In the genomic region with DNA sequence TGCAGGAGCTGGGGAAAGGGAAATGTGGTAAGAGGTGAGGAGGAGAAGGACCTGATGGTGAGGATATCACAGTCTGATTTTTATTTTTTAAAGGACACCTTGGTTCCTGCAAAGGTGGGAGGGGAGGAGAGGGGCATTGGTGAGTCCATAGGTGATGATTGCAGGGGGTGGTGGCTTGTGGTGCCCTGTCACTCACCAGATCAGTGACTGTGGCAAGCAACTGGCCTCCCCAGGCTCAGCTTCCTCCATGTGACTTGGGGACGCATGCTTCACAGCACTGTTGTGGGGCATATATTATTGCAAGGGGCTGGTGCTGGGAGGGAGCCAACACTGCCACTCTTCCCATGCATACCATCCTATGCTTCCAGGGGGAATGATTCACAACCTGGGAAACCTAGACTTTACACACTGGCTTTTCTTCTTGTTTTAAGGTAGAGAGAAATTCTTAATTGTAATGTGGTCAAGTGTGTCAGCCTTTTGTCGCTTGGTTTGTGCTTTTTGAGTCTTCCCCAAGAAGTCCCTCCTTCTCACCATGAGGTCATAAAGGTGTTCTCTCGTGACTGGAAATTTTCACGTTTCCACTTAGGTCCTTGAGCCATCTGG, we compare ENCODE assay signal across 8 cellular contexts.
DNase-seq lines count a peak whose midpoint lies in the region; ATAC-seq, FAIRE-seq and TF ChIP-seq lines count a peak whose summit lies in the region.
"Not testable (repeated sequence)": the region's sequence is repeated elsewhere in the genome, so short reads cannot be mapped to it uniquely, and the experiment has no call there.

No MANE protein-coding gene starts in this region.

- BruUV-seq in GM12878 (replicated peaks; lab: Mats Ljungman, UMichigan), result not testable (repeated sequence)

- not testable (repeated sequence) for TF ChIP-seq EP300 in A549 (IDR thresholded peaks at IDR 0.05); GM12878 (IDR thresholded peaks at IDR 0.05; ENCODE audit: borderline replicate concordance in 1 of 2, control insufficient read depth in 1 of 2, low read depth in 2 of 2, low read length in 2 of 2)

- not testable (repeated sequence) for H3K4me2 ChIP-seq in A549; GM12878 (ENCODE audit: control insufficient read depth, insufficient read depth)

- H2AFZ ChIP-seq in GM12878 (ENCODE audit: control insufficient read depth, low read depth, low read length), result not testable (repeated sequence)

- ATAC-seq in A549, result peak; percentile 35 to 39; a peak in 4 of 6 replicates
- peak; percentile 26; the same call in 1 of the 3 replicates for ATAC-seq in GM12878

- not testable (repeated sequence) for H3K27ac Mint-ChIP-seq in activated CD4-positive, alpha-beta T cell treated with anti-CD3 and anti-CD28 coated beads, Interleukin-2, amount 10 ng/mL, durations not matched to agents 24 days and 14 days

- not testable (repeated sequence) for H3K79me2 ChIP-seq in GM12878 (ENCODE audit: control insufficient read depth, insufficient read depth, low read length)

- intact Hi-C loops in activated CD4-positive, alpha-beta T cell treated with anti-CD3 and anti-CD28 coated beads, Interleukin-2, amount 10 ng/mL, durations not matched to agents 24 days and 14 days (cut with micrococcal nuclease); GM12878 (cut with micrococcal nuclease; ENCODE audit: unreplicated experiment): not testable (repeated sequence)

- not testable (repeated sequence) for H3K4me3 ChIP-seq in A549, GM12878

- POLR2A ChIA-PET in A549 (lab: Yijun Ruan, JAX); GM12878 (lab: Charles Lee): not testable (repeated sequence)

- H3K9me3 Mint-ChIP-seq in activated CD4-positive, alpha-beta T cell treated with anti-CD3 and anti-CD28 coated beads, Interleukin-2, amount 10 ng/mL, durations not matched to agents 24 days and 14 days, result not testable (repeated sequence)

- DNase-seq in A549 (ENCODE audit: low read depth in 1 of 2, low spot score in 1 of 2); GM12878 (ENCODE audit: low read depth, low spot score); urothelium cell line (ENCODE audit: low spot score): not testable (repeated sequence)
- peak; percentile 36 for DNase-seq in EH (ENCODE audit: low read depth)
- DNase-seq in NCI-H226, result peak; percentile 9
- peak; percentile 41 for DNase-seq in activated CD4-positive, alpha-beta T cell treated with anti-CD3 and anti-CD28 coated beads, Interleukin-2, amount 10 ng/mL, durations not matched to agents 24 days and 14 days
- DNase-seq in glomerular visceral epithelial cell (ENCODE audit: extremely low spot score), result peak; percentile 81
- peak; percentile 74 for DNase-seq in renal cortical epithelial cell (ENCODE audit: low read depth)

- H3K27me3 ChIP-seq in GM12878 (replicated peaks in 1 of 2; ENCODE audit: control insufficient read depth in 2 of 2, insufficient read depth in 2 of 2, low read length in 1 of 2), result not testable (repeated sequence)

- CTCF ChIA-PET in A549 (lab: Yijun Ruan, JAX); GM12878 (lab: Yijun Ruan, JAX): not testable (repeated sequence)

- not testable (repeated sequence) for H3K4me3 Mint-ChIP-seq in activated CD4-positive, alpha-beta T cell treated with anti-CD3 and anti-CD28 coated beads, Interleukin-2, amount 10 ng/mL, durations not matched to agents 24 days and 14 days

- H3K27ac ChIP-seq in A549; GM12878 (ENCODE audit: control insufficient read depth, insufficient read depth): not testable (repeated sequence)

- not testable (repeated sequence) for TF ChIP-seq RAD21 in A549 (conservative IDR thresholded peaks at IDR 0.05 in 1 of 2, IDR thresholded peaks at IDR 0.05 in 1 of 2); GM12878 (IDR thresholded peaks at IDR 0.05; ENCODE audit: insufficient read depth, low read depth, low read length)

- H3K9ac ChIP-seq in GM12878 (ENCODE audit: control insufficient read depth, insufficient read depth, low read length), result not testable (repeated sequence)

- 91% methylated on average over 4 of the region's 4 CpGs for WGBS in A549 (ENCODE audit: missing lambda C conversion rate)
- WGBS in GM12878 (ENCODE audit: insufficient coverage, insufficient replicate concordance, low lambda C conversion rate, missing lambda C conversion rate), result 33% methylated on average over 4 of the region's 4 CpGs

- not testable (repeated sequence) for H3K36me3 Mint-ChIP-seq in activated CD4-positive, alpha-beta T cell treated with anti-CD3 and anti-CD28 coated beads, Interleukin-2, amount 10 ng/mL, durations not matched to agents 24 days and 14 days (ENCODE audit: low read depth)

- in situ Hi-C loops in GM12878 (cut with MboI), result not testable (repeated sequence)

- TF ChIP-seq POLR2A in A549 (IDR thresholded peaks at IDR 0.05; ENCODE audit: low read length); GM12878 (IDR thresholded peaks at IDR 0.05; ENCODE audit: low read depth, low read length): not testable (repeated sequence)

- not testable (repeated sequence) for H3K27me3 Mint-ChIP-seq in activated CD4-positive, alpha-beta T cell treated with anti-CD3 and anti-CD28 coated beads, Interleukin-2, amount 10 ng/mL, durations not matched to agents 24 days and 14 days

- SMC1A ChIA-PET in GM12878 (lab: Charles Lee; ENCODE audit: uncharacterized antibody, unreplicated experiment), result not testable (repeated sequence)

- not testable (repeated sequence) for TF ChIP-seq CTCF in A549 (IDR thresholded peaks at IDR 0.05); GM12878 (IDR thresholded peaks at IDR 0.05 in 2 of 3, conservative IDR thresholded peaks at IDR 0.05 in 1 of 3; ENCODE audit: control insufficient read depth in 2 of 3, extremely low read depth in 1 of 3, insufficient read depth in 1 of 3, low read depth in 3 of 3, low read length in 3 of 3)

- not testable (repeated sequence) for H3K4me1 Mint-ChIP-seq in activated CD4-positive, alpha-beta T cell treated with anti-CD3 and anti-CD28 coated beads, Interleukin-2, amount 10 ng/mL, durations not matched to agents 24 days and 14 days

- RAD21 ChIA-PET in GM12878 (lab: Charles Lee; ENCODE audit: unreplicated experiment), result not testable (repeated sequence)

- H4K20me1 ChIP-seq in GM12878 (ENCODE audit: control insufficient read depth, insufficient read depth), result not testable (repeated sequence)

- not testable (repeated sequence) for H3K9me3 ChIP-seq in A549; GM12878 (replicated peaks; ENCODE audit: control insufficient read depth, insufficient read depth, low read length)

- not testable (repeated sequence) for FAIRE-seq in A549 (lab: Jason Lieb, UNC); GM12878 (lab: Jason Lieb, UNC)
- FAIRE-seq in urothelium cell line (lab: Jason Lieb, UNC), result peak; percentile 70

- H3K4me1 ChIP-seq in A549; GM12878 (ENCODE audit: control insufficient read depth, insufficient read depth, low read length): not testable (repeated sequence)

- not testable (repeated sequence) for H3K36me3 ChIP-seq in GM12878 (ENCODE audit: control insufficient read depth in 2 of 2, insufficient read depth in 2 of 2, low read length in 1 of 2)
